In genomic region chr19:17256130-17256529, GRCh38 we compare ENCODE assay signal across 10 cellular contexts. TPM values are rescaled to one million over a fixed set of nuclear protein-coding genes. Genes with fewer than 3 reads are reported as not detected.
"Had no signal": no experiment of that assay in that cellular context is flagged by ENCODE, and none has a peak within 500 bp of the region (broad histone marks: within the 10 kb centered on the region; RNA-seq: fewer than 3 reads in every experiment).

No MANE protein-coding gene starts in this region.

- DNase-seq: GM23248, GOT3, H7, H9, HCEC 1CT, HFFc6 had no signal

- ATAC-seq: HCT116 had no signal

- H3K9ac ChIP-seq: GM23248 had no signal

- H3K27ac Mint-ChIP-seq: GM23338, H9, HFFc6 had no signal

- H3K4me3 Mint-ChIP-seq: GM23338, H9, HFFc6 had no signal

- H3K36me3 ChIP-seq: HAP-1 had no signal

- H3K9me3 ChIP-seq: HAP-1 had no signal

- H3K9me3 Mint-ChIP-seq: H9 had no signal

- H3K4me2 ChIP-seq: GM23338 had no signal

- H3K27ac ChIP-seq: GM23248 had no signal

- H3K4me3 ChIP-seq: GM23248, GM23338, HAP-1 had no signal

- H2AFZ ChIP-seq: GM23248, GM23338 had no signal

RNA-seq across cellular contexts. Expression of gene USHBP1, which starts 8.4 kb away (rescaled TPM):
- total RNA-seq: GM23248, H4, HFFc6 had no signal
- polyA plus RNA-seq: GM23248 had no signal
